In genomic region chr12:42332301-42332894, GRCh38 we compare ENCODE assay signal across 1 cellular context.
TF ChIP-seq lines count a peak whose summit lies in the region.

No MANE protein-coding gene starts in this region.

TF ChIP-seq in H1, 55 proteins besides CTCF, POLR2A, EP300 and RAD21 (continued from another document):
- TF ChIP-seq CHD1 (IDR thresholded peaks at IDR 0.05; ENCODE audit: low read depth, low read length) (no peak), TAF7 (optimal IDR thresholded peaks at IDR 0.05; ENCODE audit: borderline replicate concordance, low read depth, low read length) (no peak), BCL11A (IDR thresholded peaks at IDR 0.05; ENCODE audit: low read depth in 2 of 2, low read length in 2 of 2) (no peak), TAF1 (IDR thresholded peaks at IDR 0.05; ENCODE audit: low read depth, low read length) (no peak), NRF1 (IDR thresholded peaks at IDR 0.05; ENCODE audit: low read depth, low read length) (no peak), CBX8 (IDR thresholded peaks at IDR 0.05; ENCODE audit: borderline replicate concordance, low read depth, low read length) (no peak)
